ENCODE assay signal across 2 cellular contexts in the genomic region with DNA sequence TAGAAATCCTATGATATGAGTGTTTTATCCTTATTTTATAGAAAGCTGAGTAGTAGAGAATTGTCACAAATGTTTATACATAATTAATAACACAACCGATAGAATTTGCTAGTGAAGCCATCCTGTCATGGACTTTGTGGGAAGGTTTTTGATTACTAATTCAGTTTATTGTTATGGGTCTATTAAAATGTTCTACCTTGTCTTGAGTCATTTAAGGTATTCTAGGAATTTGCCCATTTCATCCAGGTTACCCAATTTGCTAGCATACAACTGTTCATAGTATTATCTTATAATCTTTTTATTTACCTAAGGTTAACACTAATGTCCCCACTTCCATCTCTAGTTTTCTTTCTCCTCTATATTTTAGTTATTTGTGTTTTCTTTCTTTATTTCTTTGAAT.
TF ChIP-seq lines count a peak whose summit lies in the region.

No MANE protein-coding gene starts in this region.

TF ChIP-seq in GM23338, 12 proteins besides CTCF, POLR2A, EP300 and RAD21:
- TF ChIP-seq EZH2 (IDR thresholded peaks at IDR 0.05; ENCODE audit: low read depth, unreplicated experiment): no peak
- TF ChIP-seq ZNF462 (CRISPR knock-in tag; IDR thresholded peaks at IDR 0.05): no peak
- no peak for TF ChIP-seq STAT1 (IDR thresholded peaks at IDR 0.05; ENCODE audit: unreplicated experiment)
- TF ChIP-seq CREB1 (CRISPR knock-in tag; IDR thresholded peaks at IDR 0.05; ENCODE audit: low read depth): no peak
- TF ChIP-seq JUNB (IDR thresholded peaks at IDR 0.05; ENCODE audit: unreplicated experiment): no peak
- no peak for TF ChIP-seq NANOG (IDR thresholded peaks at IDR 0.05; ENCODE audit: borderline replicate concordance)
- no peak for TF ChIP-seq ZNF114 (CRISPR knock-in tag; IDR thresholded peaks at IDR 0.05)
- TF ChIP-seq ZNF331 (CRISPR knock-in tag; IDR thresholded peaks at IDR 0.05; ENCODE audit: low read depth): no peak
- TF ChIP-seq EZH2phosphoT487 (IDR thresholded peaks at IDR 0.05; ENCODE audit: unreplicated experiment): no peak
- no peak for TF ChIP-seq POLR2AphosphoS5 (IDR thresholded peaks at IDR 0.05; ENCODE audit: low read depth)
- no peak for TF ChIP-seq REST (IDR thresholded peaks at IDR 0.05; ENCODE audit: unreplicated experiment)

TF ChIP-seq in SK-N-SH, 30 proteins besides CTCF, POLR2A, EP300 and RAD21:
- TF ChIP-seq NRF1 (IDR thresholded peaks at IDR 0.05; ENCODE audit: low read depth, low read length) (no peak), JUND (IDR thresholded peaks at IDR 0.05) (no peak), ELF1 (IDR thresholded peaks at IDR 0.05) (no peak), EZH2phosphoT487 (IDR thresholded peaks at IDR 0.05; ENCODE audit: borderline replicate concordance, low read depth) (no peak), RCOR1 (IDR thresholded peaks at IDR 0.05; ENCODE audit: low read length) (no peak), GATA2 (CRISPR knock-in tag; IDR thresholded peaks at IDR 0.05) (no peak), RFX5 (IDR thresholded peaks at IDR 0.05; ENCODE audit: low read length) (no peak), TCF12 (IDR thresholded peaks at IDR 0.05) (no peak), SMC3 (IDR thresholded peaks at IDR 0.05; ENCODE audit: low read depth, low read length) (no peak), TEAD4 (IDR thresholded peaks at IDR 0.05; ENCODE audit: borderline replicate concordance, insufficient read depth) (no peak), MXI1 (IDR thresholded peaks at IDR 0.05; ENCODE audit: low read depth, low read length) (no peak), CHD2 (IDR thresholded peaks at IDR 0.05; ENCODE audit: low read length, partially characterized antibody) (no peak), RXRA (IDR thresholded peaks at IDR 0.05; ENCODE audit: borderline replicate concordance, low read depth) (no peak), GABPA (IDR thresholded peaks at IDR 0.05; ENCODE audit: low read depth) (no peak), PBX3 (IDR thresholded peaks at IDR 0.05) (no peak), REST (IDR thresholded peaks at IDR 0.05; ENCODE audit: low read depth, low read length) (no peak), USF2 (IDR thresholded peaks at IDR 0.05; ENCODE audit: borderline replicate concordance, low read depth, low read length) (no peak)
- TF ChIP-seq, protein P1, sequence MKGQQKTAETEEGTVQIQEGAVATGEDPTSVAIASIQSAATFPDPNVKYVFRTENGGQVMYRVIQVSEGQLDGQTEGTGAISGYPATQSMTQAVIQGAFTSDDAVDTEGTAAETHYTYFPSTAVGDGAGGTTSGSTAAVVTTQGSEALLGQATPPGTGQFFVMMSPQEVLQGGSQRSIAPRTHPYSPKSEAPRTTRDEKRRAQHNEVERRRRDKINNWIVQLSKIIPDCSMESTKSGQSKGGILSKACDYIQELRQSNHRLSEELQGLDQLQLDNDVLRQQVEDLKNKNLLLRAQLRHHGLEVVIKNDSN (IDR thresholded peaks at IDR 0.05; ENCODE audit: borderline replicate concordance, low read depth): no peak
- TF ChIP-seq, protein P2, sequence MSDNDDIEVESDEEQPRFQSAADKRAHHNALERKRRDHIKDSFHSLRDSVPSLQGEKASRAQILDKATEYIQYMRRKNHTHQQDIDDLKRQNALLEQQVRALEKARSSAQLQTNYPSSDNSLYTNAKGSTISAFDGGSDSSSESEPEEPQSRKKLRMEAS (IDR thresholded peaks at IDR 0.05; ENCODE audit: low read depth): no peak
- TF ChIP-seq, protein P3, sequence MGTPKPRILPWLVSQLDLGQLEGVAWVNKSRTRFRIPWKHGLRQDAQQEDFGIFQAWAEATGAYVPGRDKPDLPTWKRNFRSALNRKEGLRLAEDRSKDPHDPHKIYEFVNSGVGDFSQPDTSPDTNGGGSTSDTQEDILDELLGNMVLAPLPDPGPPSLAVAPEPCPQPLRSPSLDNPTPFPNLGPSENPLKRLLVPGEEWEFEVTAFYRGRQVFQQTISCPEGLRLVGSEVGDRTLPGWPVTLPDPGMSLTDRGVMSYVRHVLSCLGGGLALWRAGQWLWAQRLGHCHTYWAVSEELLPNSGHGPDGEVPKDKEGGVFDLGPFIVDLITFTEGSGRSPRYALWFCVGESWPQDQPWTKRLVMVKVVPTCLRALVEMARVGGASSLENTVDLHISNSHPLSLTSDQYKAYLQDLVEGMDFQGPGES (IDR thresholded peaks at IDR 0.05; ENCODE audit: low read depth, low read length): no peak
